ENCODE assay signal across 8 cellular contexts in genomic region chrX:48631376-48632090, GRCh38. TPM values are rescaled to one million over a fixed set of nuclear protein-coding genes. Genes with fewer than 3 reads are reported as not detected.
A peak's percentile ranks its signal among the peaks of the same experiment; 100 is the strongest.
DNase-seq lines count a peak whose midpoint lies in the region; ATAC-seq and TF ChIP-seq lines count a peak whose summit lies in the region.

No MANE protein-coding gene starts in this region.

- no peak overlapping the region for H4K8ac ChIP-seq in H9 (replicated peaks; ENCODE audit: insufficient read length, low read depth, low read length)

- no peak overlapping the region for H2BK15ac ChIP-seq in H9 (ENCODE audit: low read depth, low read length)

- H3K27me3 ChIP-seq in H9 (ENCODE audit: insufficient read depth, low read length) (no peaks in the 10 kb centered on the region), gastrocnemius medialis (no peaks in the 10 kb centered on the region)

- H3K4ac ChIP-seq in H9 (ENCODE audit: low read depth, low read length): no peak overlapping the region

- H3K23me2 ChIP-seq in H9 (ENCODE audit: insufficient read length, low read depth, low read length, poor library complexity, severe bottlenecking): no peaks in the 10 kb centered on the region

- no peak overlapping the region for H2BK20ac ChIP-seq in H9 (ENCODE audit: low read depth, low read length, poor library complexity, severe bottlenecking)

- intact Hi-C loops in gastrocnemius medialis (cut with DNase I; ENCODE audit: low total_unique reads): no loop called here

- no peak overlapping the region for H3K9ac ChIP-seq in H9 (ENCODE audit: extremely low read depth, insufficient read length, low read length)

- no peak overlapping the region for H2BK5ac ChIP-seq in H9 (ENCODE audit: insufficient read length, low read length)

- no peak overlapping the region for H3K4me3 ChIP-seq in gastrocnemius medialis

- no peaks in the 10 kb centered on the region for H3K79me2 ChIP-seq in H9 (ENCODE audit: insufficient read depth, low read length)

- H3K36me3 ChIP-seq in gastrocnemius medialis: no peaks in the 10 kb centered on the region

- TF ChIP-seq CTCF in H9 (conservative IDR thresholded peaks at IDR 0.05): peak; percentile 71; the same call in 2 of the 3 replicates
- peak in 3 of 5 experiments; percentile 12 to 28 (median 26) for TF ChIP-seq CTCF in gastrocnemius medialis (IDR thresholded peaks at IDR 0.05 in 4 of 5, conservative IDR thresholded peaks at IDR 0.05 in 1 of 5)

- H3K27ac ChIP-seq in H9 (ENCODE audit: insufficient read length, low read depth, low read length) (no peak overlapping the region), gastrocnemius medialis (no peak overlapping the region)

- H3K4me1 Mint-ChIP-seq in H9: no peaks in the 10 kb centered on the region; a peak in 1 of 4 replicates

- DNase-seq in DMS53 treated with DMSO at 0.1 percent for 48 hours (lab: John Stamatoyannopoulos, UW; ENCODE audit: unreplicated experiment): peak; percentile 86
- DNase-seq in H9: peak; percentile 87
- DNase-seq in NCI-H1436 (lab: John Stamatoyannopoulos, UW): peak; percentile 38
- peak; percentile 69 for DNase-seq in T1000 (lab: John Stamatoyannopoulos, UW)
- peak; percentile 92 for DNase-seq in astrocyte of the hippocampus (ENCODE audit: low read depth, low spot score)
- peak; percentile 84 for DNase-seq in hepatic stellate cell (ENCODE audit: low spot score)
- DNase-seq in gastrocnemius medialis: peak; percentile 25 to 55

- H2BK120ac ChIP-seq in H9 (ENCODE audit: low read depth, low read length, poor library complexity, severe bottlenecking): no peak overlapping the region

- no peak overlapping the region for H2AFZ ChIP-seq in H9 (ENCODE audit: low read length)

- in situ Hi-C loops in gastrocnemius medialis (cut with MboI; ENCODE audit: low sequenced_read_pairs in 4 of 4): loop anchor here in 1 of 4 donors (25.0 kb wide), 1 partner anchor 306 kb away; no protein-coding TSS in a partner anchor

- no peaks in the 10 kb centered on the region for H4K20me1 ChIP-seq in H9 (ENCODE audit: control insufficient read depth, insufficient read depth, insufficient read length)

- H4K91ac ChIP-seq in H9 (ENCODE audit: insufficient read length, low read depth, low read length): no peak overlapping the region

- H3K79me1 ChIP-seq in H9 (ENCODE audit: insufficient read depth, low read depth, low read length, poor library complexity, severe bottlenecking): no peaks in the 10 kb centered on the region

- no peak overlapping the region for H2AK5ac ChIP-seq in H9 (ENCODE audit: insufficient read length, low read length)

- H3K4me1 ChIP-seq in H9 (ENCODE audit: insufficient read depth, low read length) (no peaks in the 10 kb centered on the region), gastrocnemius medialis (no peaks in the 10 kb centered on the region)

- H3K27ac Mint-ChIP-seq in H9: no peak overlapping the region

- no peak overlapping the region for H3T11ph ChIP-seq in H9 (ENCODE audit: low read length)

- H3K23ac ChIP-seq in H9 (ENCODE audit: insufficient read length, low read depth, low read length): no peak overlapping the region

- peaks cover 48 to 49% of the 10 kb centered on the region in 2 experiments for H3K9me3 Mint-ChIP-seq in H9

- H3K56ac ChIP-seq in H9 (ENCODE audit: insufficient read length, low read depth, low read length): no peak overlapping the region

- H3K4me3 Mint-ChIP-seq in H9: peak overlapping the region in 1 of 2 experiments; percentile 38; a peak in 1 of 5 replicates

- no peak overlapping the region for H3K4me2 ChIP-seq in H9 (ENCODE audit: insufficient read depth, insufficient read length, low read length)

- no CpG with 5 or more reads among the region's 18 CpGs for WGBS in H9 (ENCODE audit: extremely low coverage, insufficient read length, low lambda C conversion rate)

- H3K14ac ChIP-seq in H9 (ENCODE audit: insufficient read depth, low read length): no peak overlapping the region

- H3K27me3 Mint-ChIP-seq in H9 (ENCODE audit: low read depth): no peaks in the 10 kb centered on the region

- H3K18ac ChIP-seq in H9 (ENCODE audit: insufficient read length, low read depth, low read length): no peak overlapping the region

- H2BK12ac ChIP-seq in H9 (ENCODE audit: insufficient read length, low read depth, low read length): no peak overlapping the region

- H3K36me3 Mint-ChIP-seq in H9 (ENCODE audit: insufficient read depth in 1 of 3, low read depth in 3 of 3): peaks cover 0 to 10% (median 8%) of the 10 kb centered on the region in 3 experiments; a peak in 4 of 7 replicates

- H3K9me3 ChIP-seq in H9 (ENCODE audit: control insufficient read depth, low read depth, low read length): peaks cover 6% of the 10 kb centered on the region
- no peaks in the 10 kb centered on the region for H3K9me3 ChIP-seq in gastrocnemius medialis

- TF ChIP-seq POLR2A in gastrocnemius medialis (IDR thresholded peaks at IDR 0.05): no peak

- no peak overlapping the region for H4K5ac ChIP-seq in H9 (ENCODE audit: insufficient read length, low read depth, low read length)

- peak; percentile 77 to 78 for ATAC-seq in gastrocnemius medialis
- no peak for ATAC-seq in GM21529 (IDR thresholded peaks at IDR 0.05; ENCODE audit: unreplicated experiment)

RNA-seq across cellular contexts. Expression of gene WDR13, which starts 34.2 kb away (rescaled TPM):
- total RNA-seq in H9 (2021) (29.4 and 30.0 TPM in 2 replicates), gastrocnemius medialis (100 to 1,000 TPM in 3 of 4 donors, 10 to 100 TPM in 1; 82.7 to 143 (median 133) TPM)

RNA-seq across cellular contexts. Expression of gene WAS, which starts 52.1 kb away (rescaled TPM):
- total RNA-seq in H9 (2021) (0.24 and 0.61 TPM in 2 replicates), gastrocnemius medialis (1 to 10 TPM; 1.8 to 2.7 (median 2.5) TPM)

RNA-seq across cellular contexts. Expression of gene RBM3, which starts 57.2 kb away (rescaled TPM):
- 259 and 264 TPM in 2 replicates for total RNA-seq in H9 (2021)
- 10 to 100 TPM; 49.2 to 92.1 (median 59.9) TPM for total RNA-seq in gastrocnemius medialis

Comparison
In these comparisons a context has a peak if more than half of its experiments do, and no peak if none do; other contexts are left out.
1. DNase-seq: peak in every context shown above with its lines; median percentile 92 in astrocyte of the hippocampus; 87 in H9; 86 in DMS53 treated with DMSO at 0.1 percent for 48 hours; 84 in hepatic stellate cell; 69 in T1000; 40 in gastrocnemius medialis; 38 in NCI-H1436.